In the genomic region with DNA sequence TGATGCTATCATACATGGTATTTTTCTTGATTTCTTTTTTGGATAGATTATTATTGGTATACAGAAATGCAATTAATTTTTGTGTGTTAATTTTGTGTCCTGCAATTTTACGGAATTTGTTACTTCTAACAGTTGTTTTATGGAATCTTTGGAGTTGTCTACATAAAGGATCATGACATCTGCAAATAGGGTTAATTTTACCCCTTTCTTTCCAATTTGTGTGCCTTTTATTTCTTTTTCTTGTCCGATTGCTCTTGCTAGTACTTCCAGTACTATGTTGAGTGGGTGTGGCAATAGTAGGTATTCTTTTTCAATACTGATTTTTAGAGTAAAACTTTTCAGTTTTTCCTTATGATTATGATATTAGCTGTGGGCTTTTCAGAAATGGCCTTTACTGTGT, we compare ENCODE assay signal across 32 cellular contexts.
A peak's percentile ranks its signal among the peaks of the same experiment; 100 is the strongest.
DNase-seq lines count a peak whose midpoint lies in the region; ATAC-seq, FAIRE-seq and TF ChIP-seq lines count a peak whose summit lies in the region.
"Had no signal": no experiment of that assay in that cellular context is flagged by ENCODE, and none has a peak within 500 bp of the region (broad histone marks: within the 10 kb centered on the region; RNA-seq: fewer than 3 reads in every experiment).

No MANE protein-coding gene starts in this region.

- H3K9ac ChIP-seq in K562 (ENCODE audit: insufficient read depth in 1 of 2, low read depth in 2 of 2, low read length in 2 of 2), result no peak overlapping the region
- H3K9ac ChIP-seq: BLaER1; BLaER1 treated with 17β-estradiol and CSF1 and Interleukin-3, amounts not matched to agents 10 nM and 100 nM had no signal

- no peaks in the 10 kb centered on the region for H4K20me1 ChIP-seq in K562 (replicated peaks; ENCODE audit: control insufficient read depth, insufficient read depth, low read length)
- H4K20me1 ChIP-seq: BLaER1; BLaER1 treated with 17β-estradiol and CSF1 and Interleukin-3, amounts not matched to agents 10 nM and 100 nM had no signal

- no peak for FAIRE-seq in K562 (lab: Jason Lieb, UNC)
- FAIRE-seq: A204.1, A549, D721Med had no signal

- peaks cover 44% of the 10 kb centered on the region for H3K27me3 Mint-ChIP-seq in CD4-positive, alpha-beta T cell

- H3K27ac Mint-ChIP-seq in CD4-positive, alpha-beta T cell, result no peak overlapping the region
- H3K27ac Mint-ChIP-seq: B cell; CD14-positive monocyte; CD4-positive, alpha-beta memory T cell; CD4-positive, CD25-positive, alpha-beta regulatory T cell; CD8-positive, alpha-beta memory T cell; CD8-positive, alpha-beta T cell had no signal

- H3K4me3 Mint-ChIP-seq in CD4-positive, alpha-beta T cell, result no peak overlapping the region
- H3K4me3 Mint-ChIP-seq: B cell; CD14-positive monocyte; CD4-positive, alpha-beta memory T cell; CD4-positive, CD25-positive, alpha-beta regulatory T cell; CD8-positive, alpha-beta memory T cell; CD8-positive, alpha-beta T cell had no signal

- H2AFZ ChIP-seq in K562 (ENCODE audit: low read depth, low read length), result no peak overlapping the region

- DNase-seq in K562 (ENCODE audit: extremely low read depth in 1 of 4, low spot score in 3 of 4), result no peak
- no peak for DNase-seq in breast epithelium (ENCODE audit: low spot score in 2 of 2)
- no peak for DNase-seq in CD4-positive, alpha-beta T cell
- DNase-seq: 8988T; ACHN; AML-193; BE2C; C1 segment of cervical spinal cord; Caco-2; Calu3; CD4-positive, alpha-beta memory T cell; CD4-positive, CD25-positive, alpha-beta regulatory T cell; CD8-positive, alpha-beta memory T cell; CD8-positive, alpha-beta T cell; COR-L47; DMS 273 treated with DMSO at 0.1 percent for 48 hours; DMS153; DMS53; DMS79; DMS79 treated with DMSO at 0.1 percent for 48 hours; DND-41; EL had no signal

- no peaks in the 10 kb centered on the region for H3K79me2 ChIP-seq in K562 (ENCODE audit: control insufficient read depth, insufficient read depth, low read length)

- no TSS peak for BruUV-seq in K562 (replicated peaks; lab: Mats Ljungman, UMichigan)

- TF ChIP-seq CTCF in HEK293 (tag by site-specific recombination; IDR thresholded peaks at IDR 0.05) (no peak), K562 (IDR thresholded peaks at IDR 0.05 in 2 of 3, conservative IDR thresholded peaks at IDR 0.05 in 1 of 3; ENCODE audit: insufficient read depth in 2 of 3, low read depth in 1 of 3, low read length in 3 of 3) (no peak), breast epithelium (IDR thresholded peaks at IDR 0.05) (no peak)
- no peak for TF ChIP-seq CTCF in CD4-positive, alpha-beta T cell (IDR thresholded peaks at IDR 0.05)

- in situ Hi-C loops in K562 (cut with MboI), result no loop called here

- no peaks in the 10 kb centered on the region for H3K9me1 ChIP-seq in K562 (ENCODE audit: control insufficient read depth, insufficient read depth, low read length)

- TF ChIP-seq POLR2A in K562 (conservative IDR thresholded peaks at IDR 0.05), result no peak
- no peak for TF ChIP-seq POLR2A in breast epithelium (IDR thresholded peaks at IDR 0.05)

- H3K4me1 Mint-ChIP-seq in CD4-positive, alpha-beta T cell (ENCODE audit: low read depth), result no peaks in the 10 kb centered on the region
- H3K4me1 Mint-ChIP-seq: CD14-positive monocyte; CD4-positive, alpha-beta memory T cell; CD4-positive, CD25-positive, alpha-beta regulatory T cell; CD8-positive, alpha-beta memory T cell had no signal

- no peaks in the 10 kb centered on the region for H3K9me3 ChIP-seq in HEK293 (ENCODE audit: control insufficient read depth, insufficient read depth, low read depth, low read length)
- 0 out of 2 replicates have a peak, but pooled peaks cover 2% of the 10 kb centered on the region for H3K9me3 ChIP-seq in K562 (replicated peaks; ENCODE audit: control insufficient read depth, insufficient read depth, low read depth, low read length)
- no peaks in the 10 kb centered on the region for H3K9me3 ChIP-seq in breast epithelium
- no peaks in the 10 kb centered on the region for H3K9me3 ChIP-seq in CD4-positive, alpha-beta T cell (ENCODE audit: control insufficient read depth, low read length)
- H3K9me3 ChIP-seq: BE2C had no signal

- H3K4me2 ChIP-seq in K562 (ENCODE audit: insufficient read depth, low read length), result no peak overlapping the region
- H3K4me2 ChIP-seq: A549; BLaER1; BLaER1 treated with 17β-estradiol and CSF1 and Interleukin-3, amounts not matched to agents 10 nM and 100 nM had no signal

- TF ChIP-seq RAD21 in K562 (CRISPR knock-in tag; conservative IDR thresholded peaks at IDR 0.05 in 1 of 2, IDR thresholded peaks at IDR 0.05 in 1 of 2), result no peak

- CTCF ChIA-PET in HEK293 (lab: Yijun Ruan, JAX) (no interaction called here), K562 (lab: Yijun Ruan, JAX; ENCODE audit: low intra/inter-chr PET ratio) (no interaction called here)
- CTCF ChIA-PET in CD4-positive, alpha-beta T cell (lab: Charles Lee), result no interaction called here

- H3K36me3 ChIP-seq in HEK293 (ENCODE audit: control insufficient read depth in 2 of 2, insufficient read depth in 1 of 2, low read length in 2 of 2), result no peaks in the 10 kb centered on the region
- no peaks in the 10 kb centered on the region for H3K36me3 ChIP-seq in K562 (ENCODE audit: control insufficient read depth, insufficient read depth, low read length)
- H3K36me3 ChIP-seq in breast epithelium, result no peaks in the 10 kb centered on the region
- H3K36me3 ChIP-seq: BE2C; BLaER1; BLaER1 treated with 17β-estradiol and CSF1 and Interleukin-3, amounts not matched to agents 10 nM and 100 nM had no signal

- H3K9me3 Mint-ChIP-seq in CD4-positive, alpha-beta T cell, result peaks cover 3% of the 10 kb centered on the region

- 0 out of 2 replicates have a peak, but pooled peaks cover 2% of the 10 kb centered on the region for H3K4me1 ChIP-seq in HEK293 (ENCODE audit: control insufficient read depth, insufficient read depth, low read length)
- H3K4me1 ChIP-seq in K562 (replicated peaks in 1 of 2; ENCODE audit: control insufficient read depth in 2 of 2, insufficient read depth in 2 of 2, low read length in 2 of 2), result no peaks in the 10 kb centered on the region
- no peaks in the 10 kb centered on the region for H3K4me1 ChIP-seq in breast epithelium
- H3K4me1 ChIP-seq: A549; BE2C; BLaER1; BLaER1 treated with 17β-estradiol and CSF1 and Interleukin-3, amounts not matched to agents 10 nM and 100 nM; Caco-2 had no signal

- 34% methylated on average over 2 of the region's 2 CpGs for WGBS in K562 (ENCODE audit: insufficient coverage, low coverage, missing lambda C conversion rate)

- intact Hi-C loops in K562 (cut with micrococcal nuclease) (no loop called here), breast epithelium (cut with DNase I; ENCODE audit: low total_unique reads) (no loop called here)
- intact Hi-C loops in CD4-positive, alpha-beta T cell (cut with DNase I, micrococcal nuclease), result no loop called here

- POLR2A ChIA-PET in HEK293 (lab: Yijun Ruan, JAX), result no interaction called here
- POLR2A ChIA-PET in K562 (lab: Yijun Ruan, JAX), result no interaction called here
- POLR2A ChIA-PET in CD4-positive, alpha-beta T cell (lab: Charles Lee), result no interaction called here

- H3K27me3 ChIP-seq in K562 (ENCODE audit: control insufficient read depth in 2 of 2, insufficient read depth in 2 of 2, low read length in 2 of 2), result no peaks in the 10 kb centered on the region
- no peaks in the 10 kb centered on the region for H3K27me3 ChIP-seq in breast epithelium
- no peaks in the 10 kb centered on the region for H3K27me3 ChIP-seq in CD4-positive, alpha-beta T cell (ENCODE audit: control insufficient read depth, insufficient read depth, low read length)
- H3K27me3 ChIP-seq: BE2C; BLaER1; BLaER1 treated with 17β-estradiol and CSF1 and Interleukin-3, amounts not matched to agents 10 nM and 100 nM had no signal

- H3K27ac ChIP-seq in HEK293 (ENCODE audit: extremely low read depth, low read depth, low read length) (no peak overlapping the region), K562 (ENCODE audit: extremely low read depth, low read depth, low read length) (no peak overlapping the region), breast epithelium (no peak overlapping the region)
- no peak overlapping the region for H3K27ac ChIP-seq in CD4-positive, alpha-beta T cell (ENCODE audit: low read depth, low read length)
- H3K27ac ChIP-seq: 22Rv1; A549; BLaER1; BLaER1 treated with 17β-estradiol and CSF1 and Interleukin-3, amounts not matched to agents 10 nM and 100 nM; C4-2B had no signal

- H3K4me3 ChIP-seq in HEK293 (ENCODE audit: low read depth, low read length) (no peak overlapping the region), K562 (no peak overlapping the region), breast epithelium (no peak overlapping the region)
- H3K4me3 ChIP-seq: A549; BLaER1; BLaER1 treated with 17β-estradiol and CSF1 and Interleukin-3, amounts not matched to agents 10 nM and 100 nM had no signal

- ATAC-seq in K562, result no peak
- ATAC-seq in CD4-positive, alpha-beta T cell (ENCODE audit: poor library complexity), result no peak
- ATAC-seq: A549; CD8-positive, alpha-beta T cell had no signal

- no peaks in the 10 kb centered on the region for H3K36me3 Mint-ChIP-seq in CD4-positive, alpha-beta T cell (ENCODE audit: low read depth)
- H3K36me3 Mint-ChIP-seq: CD14-positive monocyte; CD4-positive, alpha-beta memory T cell; CD4-positive, CD25-positive, alpha-beta regulatory T cell; CD8-positive, alpha-beta memory T cell; CD8-positive, alpha-beta T cell had no signal

- TF ChIP-seq EP300 in K562 (IDR thresholded peaks at IDR 0.05; ENCODE audit: low read length), result no peak

TF ChIP-seq in HEK293, 187 proteins besides CTCF, POLR2A, EP300 and RAD21 (continues in another document):
- TF ChIP-seq, protein P1, sequence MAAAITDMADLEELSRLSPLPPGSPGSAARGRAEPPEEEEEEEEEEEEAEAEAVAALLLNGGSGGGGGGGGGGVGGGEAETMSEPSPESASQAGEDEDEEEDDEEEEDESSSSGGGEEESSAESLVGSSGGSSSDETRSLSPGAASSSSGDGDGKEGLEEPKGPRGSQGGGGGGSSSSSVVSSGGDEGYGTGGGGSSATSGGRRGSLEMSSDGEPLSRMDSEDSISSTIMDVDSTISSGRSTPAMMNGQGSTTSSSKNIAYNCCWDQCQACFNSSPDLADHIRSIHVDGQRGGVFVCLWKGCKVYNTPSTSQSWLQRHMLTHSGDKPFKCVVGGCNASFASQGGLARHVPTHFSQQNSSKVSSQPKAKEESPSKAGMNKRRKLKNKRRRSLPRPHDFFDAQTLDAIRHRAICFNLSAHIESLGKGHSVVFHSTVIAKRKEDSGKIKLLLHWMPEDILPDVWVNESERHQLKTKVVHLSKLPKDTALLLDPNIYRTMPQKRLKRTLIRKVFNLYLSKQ (tag by site-specific recombination; IDR thresholded peaks at IDR 0.05; ENCODE audit: borderline replicate concordance), result no peak

TF ChIP-seq in K562, 482 proteins besides CTCF, POLR2A, EP300 and RAD21:
- TF ChIP-seq RBM25 (IDR thresholded peaks at IDR 0.05; ENCODE audit: low read depth, low read length, severe bottlenecking), result peak; percentile 39
- TF ChIP-seq XRCC3 (IDR thresholded peaks at IDR 0.05), result no peak
- peak in 1 of 2 experiments; percentile 64; a peak in 1 of 3 replicates for TF ChIP-seq CBX3 (IDR thresholded peaks at IDR 0.05; ENCODE audit: borderline replicate concordance in 1 of 2, low read length in 2 of 2)

Comparison
In these comparisons a context has a peak if more than half of its experiments do, and no peak if none do; other contexts are left out.
1. Of the 44 proteins assayed by ChIP-seq in both K562 and HEK293: peak only in K562: none; only in HEK293: SETDB1; in both: none; in neither: 43.